In genomic region chr1:18645172-18646090, GRCh38 we compare ENCODE assay signal across 20 cellular contexts. TPM values are rescaled to one million over a fixed set of nuclear protein-coding genes. Genes with fewer than 3 reads are reported as not detected.
DNase-seq lines count a peak whose midpoint lies in the region; ATAC-seq and TF ChIP-seq lines count a peak whose summit lies in the region.
"Had no signal": no experiment of that assay in that cellular context is flagged by ENCODE, and none has a peak within 500 bp of the region (broad histone marks: within the 10 kb centered on the region; RNA-seq: fewer than 3 reads in every experiment).

No MANE protein-coding gene starts in this region.

- POLR2A ChIA-PET in activated CD4-positive, alpha-beta T cell treated with anti-CD3 and anti-CD28 coated beads, Interleukin-2, amount 10 ng/mL, durations not matched to agents 7 days and 5 days (lab: Charles Lee): no interaction called here

- H4K8ac ChIP-seq in neuronal stem cell (ENCODE audit: low read depth, low read length): no peak overlapping the region

- H3K9me3 Mint-ChIP-seq in activated CD4-positive, alpha-beta T cell treated with anti-CD3 and anti-CD28 coated beads, Interleukin-2, amount 10 ng/mL, durations not matched to agents 7 days and 5 days: no peaks in the 10 kb centered on the region
- H3K9me3 Mint-ChIP-seq in central memory CD8-positive, alpha-beta T cell: no peaks in the 10 kb centered on the region

- peaks cover 8% of the 10 kb centered on the region for H3K4me1 Mint-ChIP-seq in activated CD4-positive, alpha-beta T cell treated with anti-CD3 and anti-CD28 coated beads, Interleukin-2, amount 10 ng/mL, durations not matched to agents 7 days and 5 days
- H3K4me1 Mint-ChIP-seq in central memory CD8-positive, alpha-beta T cell: peaks cover 12% of the 10 kb centered on the region

- H2AFZ ChIP-seq in neuronal stem cell (ENCODE audit: low read length): no peak overlapping the region

- in situ Hi-C loops in GM13977 (cut with MboI; ENCODE audit: low pct_unique_long_range_greater_than_20kb, low sequenced_read_pairs, unreplicated experiment): no loop called here

- no peaks in the 10 kb centered on the region for H3K9me3 ChIP-seq in neuronal stem cell (replicated peaks in 1 of 2; ENCODE audit: control insufficient read depth in 2 of 2, insufficient read depth in 1 of 2, low read depth in 1 of 2, low read length in 2 of 2)
- H3K9me3 ChIP-seq: A549, sigmoid colon had no signal

- no peak overlapping the region for H3K27ac Mint-ChIP-seq in activated CD4-positive, alpha-beta T cell treated with anti-CD3 and anti-CD28 coated beads, Interleukin-2, amount 10 ng/mL, durations not matched to agents 7 days and 5 days
- H3K27ac Mint-ChIP-seq in central memory CD8-positive, alpha-beta T cell (ENCODE audit: low read depth): no peak overlapping the region

- no peak overlapping the region for H3K23ac ChIP-seq in neuronal stem cell (ENCODE audit: low read depth, low read length, poor library complexity)

- no peak overlapping the region for H2BK120ac ChIP-seq in neuronal stem cell (ENCODE audit: low read depth, low read length)

- no peak overlapping the region for H3K4me2 ChIP-seq in neuronal stem cell (ENCODE audit: insufficient read depth, low read length, poor library complexity, severe bottlenecking)
- H3K4me2 ChIP-seq: A549 had no signal

- no CpG with 5 or more reads among the region's 43 CpGs for WGBS in neuronal stem cell (ENCODE audit: extremely low coverage in 2 of 2, insufficient read length in 2 of 2, insufficient replicate concordance in 1 of 2), 2 donors

- peak overlapping the region; percentile 11 for H3K4me3 Mint-ChIP-seq in activated CD4-positive, alpha-beta T cell treated with anti-CD3 and anti-CD28 coated beads, Interleukin-2, amount 10 ng/mL, durations not matched to agents 7 days and 5 days
- peak overlapping the region; percentile 3 for H3K4me3 Mint-ChIP-seq in central memory CD8-positive, alpha-beta T cell

- peaks cover 27 to 96% (median 91%) of the 10 kb centered on the region in 3 experiments for H3K27me3 ChIP-seq in neuronal stem cell (ENCODE audit: control insufficient read depth in 3 of 3, insufficient read depth in 3 of 3, low read depth in 1 of 3, low read length in 3 of 3)

- peak overlapping the region; percentile 57 for H3K18ac ChIP-seq in neuronal stem cell (ENCODE audit: low read length)

- no peak overlapping the region for H2BK15ac ChIP-seq in neuronal stem cell (ENCODE audit: low read length)

- H3K4ac ChIP-seq in neuronal stem cell (ENCODE audit: low read length): no peak overlapping the region

- H3K14ac ChIP-seq in neuronal stem cell (ENCODE audit: low read length): no peak overlapping the region

- no peak overlapping the region for H2BK12ac ChIP-seq in neuronal stem cell (ENCODE audit: low read length)

- H2BK5ac ChIP-seq in neuronal stem cell (ENCODE audit: low read length): no peak overlapping the region

- H3K4me1 ChIP-seq in neuronal stem cell (ENCODE audit: control insufficient read depth in 2 of 2, insufficient read depth in 1 of 2, low read depth in 1 of 2, low read length in 2 of 2): peaks cover 4 to 39% of the 10 kb centered on the region in 2 donors

- CTCF ChIA-PET in activated CD4-positive, alpha-beta T cell treated with anti-CD3 and anti-CD28 coated beads, Interleukin-2, amount 10 ng/mL, durations not matched to agents 7 days and 5 days (lab: Charles Lee): interaction anchor here (1.2 kb wide), 1 partner anchor 16 kb away, joined by 3 read pairs; no protein-coding TSS in a partner anchor

- H4K91ac ChIP-seq in neuronal stem cell (ENCODE audit: low read depth, low read length, poor library complexity): no peak overlapping the region

- no peaks in the 10 kb centered on the region for H3K79me1 ChIP-seq in neuronal stem cell (ENCODE audit: low read depth, low read length)

- ATAC-seq in central memory CD8-positive, alpha-beta T cell (replicated peaks; ENCODE audit: extremely low read depth, poor library complexity, severe bottlenecking): no peak
- ATAC-seq: A549 had no signal

- DNase-seq in activated CD4-positive, alpha-beta T cell treated with anti-CD3 and anti-CD28 coated beads, Interleukin-2, amount 10 ng/mL, durations not matched to agents 7 days and 5 days: no peak
- DNase-seq in activated CD4-positive, alpha-beta T cell treated with anti-CD3 and anti-CD28 coated beads for 1 hour: no peak
- DNase-seq in GM13977 (ENCODE audit: low spot score) (peak; percentile 45), neuronal stem cell (ENCODE audit: low spot score) (no peak), NK-92 (lab: John Stamatoyannopoulos, UW; ENCODE audit: unreplicated experiment) (no peak), iPS-NIHi7 (ENCODE audit: extremely low spot score) (no peak), activated gamma-delta T cell (lab: John Stamatoyannopoulos, UW) (no peak)
- DNase-seq in central memory CD8-positive, alpha-beta T cell (ENCODE audit: low spot score in 2 of 2): no peak
- DNase-seq: amygdala; foreskin melanocyte; NCI-H2081; NCI-H748 treated with DMSO at 0.1 percent for 48 hours; sigmoid colon; stimulated activated CD4-positive, alpha-beta T cell treated with anti-CD3 and anti-CD28 coated beads, Interleukin-4, amount 100 ng/mL, for 24 hours; T-helper 1 cell; trophoblast cell; WERI-Rb-1 had no signal

- H3K36me3 ChIP-seq in neuronal stem cell (replicated peaks in 1 of 2; ENCODE audit: control insufficient read depth in 2 of 2, insufficient read depth in 2 of 2, low read length in 2 of 2): no peaks in the 10 kb centered on the region
- H3K36me3 ChIP-seq: sigmoid colon, WERI-Rb-1 had no signal

- no peaks in the 10 kb centered on the region for H3K36me3 Mint-ChIP-seq in activated CD4-positive, alpha-beta T cell treated with anti-CD3 and anti-CD28 coated beads, Interleukin-2, amount 10 ng/mL, durations not matched to agents 7 days and 5 days (ENCODE audit: low read depth)
- peaks cover 7% of the 10 kb centered on the region for H3K36me3 Mint-ChIP-seq in central memory CD8-positive, alpha-beta T cell (ENCODE audit: insufficient read depth)

- H2AK5ac ChIP-seq in neuronal stem cell (ENCODE audit: low read depth, low read length): no peak overlapping the region

- H3K9ac ChIP-seq in neuronal stem cell (ENCODE audit: low read depth, low read length, poor library complexity): no peak overlapping the region

- no peak overlapping the region for H3K27ac ChIP-seq in neuronal stem cell (replicated peaks; ENCODE audit: low read length)
- H3K27ac ChIP-seq: A549, sigmoid colon, WERI-Rb-1 had no signal

- H3K4me3 ChIP-seq in neuronal stem cell (ENCODE audit: low read length in 2 of 2): no peak overlapping the region
- H3K4me3 ChIP-seq: A549, lung had no signal

- no peak for TF ChIP-seq CTCF in GM13977 (IDR thresholded peaks at IDR 0.05; ENCODE audit: extremely low read depth, insufficient read depth, missing control alignments)

- peaks cover 88% of the 10 kb centered on the region for H3K27me3 Mint-ChIP-seq in activated CD4-positive, alpha-beta T cell treated with anti-CD3 and anti-CD28 coated beads, Interleukin-2, amount 10 ng/mL, durations not matched to agents 7 days and 5 days
- peaks cover 94% of the 10 kb centered on the region for H3K27me3 Mint-ChIP-seq in central memory CD8-positive, alpha-beta T cell

RNA-seq across cellular contexts. Expression of gene PAX7, which starts 14.8 kb away (rescaled TPM):
- total RNA-seq in activated CD4-positive, alpha-beta T cell treated with anti-CD3 and anti-CD28 coated beads, Interleukin-2, amount 10 ng/mL, durations not matched to agents 7 days and 5 days: not detected
- polyA plus RNA-seq in neuronal stem cell (2013, experiment 1 of 2): 0.03 TPM
- 0.06 TPM for polyA plus RNA-seq in neuronal stem cell (2013, experiment 2 of 2)
- total RNA-seq: chondrocyte, sigmoid colon had no signal
- polyA plus RNA-seq: lung, sigmoid colon had no signal
